8 cellular contexts compared by ENCODE assay signal in the genomic region with DNA sequence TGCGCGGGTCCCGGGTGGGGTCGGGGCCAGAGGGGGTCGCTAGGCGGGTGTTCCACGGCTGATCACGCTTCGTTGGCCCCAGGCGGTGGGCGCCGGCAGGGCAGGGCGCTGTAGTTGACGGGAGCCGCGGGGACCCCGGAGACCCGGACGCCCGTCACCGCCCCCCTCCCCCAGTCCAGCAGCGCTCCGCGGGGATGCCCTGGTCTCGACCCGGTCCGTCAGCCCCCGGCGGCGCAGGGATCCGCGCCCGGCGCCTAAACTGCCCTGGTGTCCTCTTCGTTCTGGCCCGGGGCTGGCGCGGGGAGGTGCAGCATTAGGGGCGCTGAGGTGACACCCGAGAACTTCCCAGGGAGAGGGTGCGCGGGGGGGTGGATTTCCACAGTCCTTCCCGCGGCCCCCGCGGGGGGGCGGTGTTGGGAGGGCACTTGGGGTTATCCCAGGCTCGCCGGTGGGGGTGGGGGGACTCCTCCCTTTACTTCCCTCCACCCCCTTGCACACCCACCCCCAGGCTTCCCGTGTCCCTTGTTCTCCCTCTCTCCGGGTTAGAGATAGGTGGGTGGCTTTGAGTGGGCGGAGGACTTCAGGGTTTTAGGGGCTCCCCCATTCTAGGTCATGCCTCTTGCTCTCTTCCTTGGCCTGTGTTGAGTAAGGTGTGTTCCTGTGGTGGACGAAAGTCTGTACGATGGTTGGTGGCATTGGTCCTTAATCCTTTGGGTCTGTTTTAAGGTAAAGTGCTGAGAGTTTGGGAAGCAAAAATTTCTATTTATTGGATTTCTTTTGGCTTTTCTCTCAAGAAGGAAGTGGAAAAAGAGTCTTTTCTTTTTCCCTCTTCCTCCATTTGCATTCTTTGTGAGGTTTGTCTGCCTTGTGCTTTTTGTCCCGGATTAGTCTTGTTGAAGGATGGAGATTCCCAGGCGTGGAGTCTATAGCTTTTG. TPM values are rescaled to one million over a fixed set of nuclear protein-coding genes. Genes with fewer than 3 reads are reported as not detected.
DNase-seq lines count a peak whose midpoint lies in the region; ATAC-seq, FAIRE-seq and TF ChIP-seq lines count a peak whose summit lies in the region.

No MANE protein-coding gene starts in this region.

- no peak for TF ChIP-seq CTCF in NB4 (IDR thresholded peaks at IDR 0.05; ENCODE audit: low read depth, low read length)
- no peak for TF ChIP-seq CTCF in activated B cell treated with CpG ODN at 0.5 μM for 24 hours (IDR thresholded peaks at IDR 0.05)
- TF ChIP-seq CTCF in cardiac fibroblast (IDR thresholded peaks at IDR 0.05; ENCODE audit: low read depth, low read length): peak; percentile 41
- TF ChIP-seq CTCF in kidney (IDR thresholded peaks at IDR 0.05; ENCODE audit: borderline replicate concordance, extremely low read depth, insufficient read depth): no peak

- H3K4me3 Mint-ChIP-seq in activated B cell treated with CpG ODN at 0.5 μM for 24 hours: peak overlapping the region; percentile 89

- H3K27ac ChIP-seq in kidney (ENCODE audit: low read depth in 2 of 2, low read length in 2 of 2): peak overlapping the region; percentile 96 to 99

- H3K9me3 Mint-ChIP-seq in activated B cell treated with CpG ODN at 0.5 μM for 24 hours: peaks cover 3% of the 10 kb centered on the region

- FAIRE-seq in H54 (lab: Jason Lieb, UNC) (no peak), kidney (lab: Jason Lieb, UNC) (no peak)

- H3K36me3 Mint-ChIP-seq in activated B cell treated with CpG ODN at 0.5 μM for 24 hours (ENCODE audit: low read depth): peaks cover 41% of the 10 kb centered on the region

- peak overlapping the region; percentile 95 for H3K27ac Mint-ChIP-seq in activated B cell treated with CpG ODN at 0.5 μM for 24 hours

- no peaks in the 10 kb centered on the region for H3K9me3 ChIP-seq in kidney (ENCODE audit: control insufficient read depth in 1 of 2, low read length in 2 of 2)

- CTCF ChIA-PET in activated B cell treated with CpG ODN at 0.5 μM for 24 hours (lab: Charles Lee): interaction anchor here (0.6 to 3.7 kb wide), 6 partner anchors 14 to 581 kb away, joined by 3 to 25 read pairs (median 4); no protein-coding TSS in a partner anchor

- intact Hi-C loops in activated B cell treated with CpG ODN at 0.5 μM for 24 hours (cut with micrococcal nuclease) (loop anchor here (1.0 to 5.0 kb wide), 12 partner anchors 9 to 593 kb away; a partner anchor contains a TSS), kidney (cut with DNase I) (no loop called here)

- 0 out of 2 replicates have a peak, but pooled peaks have one; percentile 16 for TF ChIP-seq POLR2A in H54 (IDR thresholded peaks at IDR 0.05; ENCODE audit: low read depth, low read length)
- TF ChIP-seq POLR2A in NB4 (IDR thresholded peaks at IDR 0.05; ENCODE audit: extremely low read depth, insufficient read length): no peak

- POLR2A ChIA-PET in activated B cell treated with CpG ODN at 0.5 μM for 24 hours (lab: Charles Lee): interaction anchor here (0.6 to 4.1 kb wide), 32 partner anchors 8 to 594 kb away, joined by 3 to 45 read pairs (median 6); a partner anchor contains a TSS

- DNase-seq in ELR (ENCODE audit: low read depth): peak; percentile 74
- DNase-seq in H54 (ENCODE audit: insufficient read length, low spot score): peak; percentile 49
- DNase-seq in NB4 (ENCODE audit: low read depth): peak; percentile 67
- DNase-seq in activated B cell treated with CpG ODN at 0.5 μM for 24 hours: peak; percentile 80
- peak; percentile 71 to 75 for DNase-seq in cardiac fibroblast (ENCODE audit: low read depth in 2 of 2)
- peak; percentile 94 for DNase-seq in kidney
- peak; percentile 84 for DNase-seq in stimulated activated CD4-positive, alpha-beta T cell treated with anti-CD3 and anti-CD28 coated beads, Interleukin-15, amount 100 ng/mL, for 24 hours
- no peak for DNase-seq in middle frontal gyrus (ENCODE audit: extremely low spot score, low spot score)

- H3K4me1 ChIP-seq in kidney (ENCODE audit: control insufficient read depth in 1 of 2, insufficient read depth in 1 of 2, low read depth in 1 of 2, low read length in 2 of 2): peaks cover 18 to 19% of the 10 kb centered on the region in 2 donors

- no peaks in the 10 kb centered on the region for H3K27me3 Mint-ChIP-seq in activated B cell treated with CpG ODN at 0.5 μM for 24 hours

- peak; percentile 9 for ATAC-seq in activated B cell treated with CpG ODN at 0.5 μM for 24 hours (ENCODE audit: low read depth)

- peaks cover 81% of the 10 kb centered on the region for H3K4me1 Mint-ChIP-seq in activated B cell treated with CpG ODN at 0.5 μM for 24 hours

- peak overlapping the region; percentile 60 to 74 for H3K9ac ChIP-seq in kidney (ENCODE audit: low read length in 2 of 2)

- peaks cover 2 to 10% of the 10 kb centered on the region in 2 donors for H3K36me3 ChIP-seq in kidney (ENCODE audit: control insufficient read depth in 1 of 2, insufficient read depth in 2 of 2, low read length in 2 of 2)

- peak overlapping the region; percentile 56 for H3K4me3 ChIP-seq in NB4 (ENCODE audit: low read depth, low read length)
- H3K4me3 ChIP-seq in cardiac fibroblast (replicated peaks in 1 of 2; ENCODE audit: low read depth in 2 of 2, low read length in 2 of 2): peak overlapping the region; percentile 70 to 90
- peak overlapping the region; percentile 74 to 94 for H3K4me3 ChIP-seq in kidney (ENCODE audit: low read length in 2 of 2)

RNA-seq across cellular contexts. Expression of a gene that starts 0.7 kb away (rescaled TPM):
- total RNA-seq in activated B cell treated with CpG ODN at 0.5 μM for 24 hours: 112 and 123 TPM in 2 replicates
- total RNA-seq in kidney: 68.2 TPM
- polyA plus RNA-seq in kidney (ENCODE audit: insufficient read depth, low read depth, low replicate concordance): 5.6 TPM
